In genomic region chr22:40385041-40385782, GRCh38 we compare ENCODE assay signal across 10 cellular contexts. TPM values are rescaled to one million over a fixed set of nuclear protein-coding genes. Genes with fewer than 3 reads are reported as not detected.
DNase-seq lines count a peak whose midpoint lies in the region; ATAC-seq, FAIRE-seq and TF ChIP-seq lines count a peak whose summit lies in the region.
"Had no signal": no experiment of that assay in that cellular context is flagged by ENCODE, and none has a peak within 500 bp of the region (broad histone marks: within the 10 kb centered on the region; RNA-seq: fewer than 3 reads in every experiment).

No MANE protein-coding gene starts in this region.

- H3K4me3 Mint-ChIP-seq in activated naive CD4-positive, alpha-beta T cell treated with anti-CD3 and anti-CD28 coated beads, Interleukin-2, amount 50 U/mL, for 24 hours: peak overlapping the region; percentile 90
- H3K4me3 Mint-ChIP-seq in natural killer cell: peak overlapping the region; percentile 82

- no peak for FAIRE-seq in kidney (lab: Jason Lieb, UNC)

- ATAC-seq in natural killer cell (peak; percentile 58 to 78 (median 69)), GM21515 (IDR thresholded peaks at IDR 0.05; ENCODE audit: unreplicated experiment) (no peak)

- no peak overlapping the region for H3K27ac ChIP-seq in kidney (ENCODE audit: low read depth in 2 of 2, low read length in 2 of 2)
- H3K27ac ChIP-seq: uterus had no signal

- H3K9ac ChIP-seq in Loucy (ENCODE audit: low read depth, low read length, poor library complexity, severe bottlenecking) (peak overlapping the region; percentile 21), kidney (ENCODE audit: low read length in 2 of 2) (no peak overlapping the region)

- H3K9me2 ChIP-seq in Loucy (replicated peaks; ENCODE audit: low read depth, low read length): no peaks in the 10 kb centered on the region

- H3K27me3 ChIP-seq in Loucy (ENCODE audit: insufficient read depth, low read length, poor library complexity, severe bottlenecking): no peaks in the 10 kb centered on the region
- H3K27me3 ChIP-seq: uterus had no signal

- peak overlapping the region; percentile 65 for H2AFZ ChIP-seq in Loucy (ENCODE audit: low read length)

- H3K9me3 Mint-ChIP-seq in activated naive CD4-positive, alpha-beta T cell treated with anti-CD3 and anti-CD28 coated beads, Interleukin-2, amount 50 U/mL, for 24 hours: no peaks in the 10 kb centered on the region
- no peaks in the 10 kb centered on the region for H3K9me3 Mint-ChIP-seq in natural killer cell

- H3K36me3 ChIP-seq in Loucy (ENCODE audit: insufficient read depth, low read length): no peaks in the 10 kb centered on the region
- no peaks in the 10 kb centered on the region for H3K36me3 ChIP-seq in kidney (ENCODE audit: control insufficient read depth in 1 of 2, insufficient read depth in 2 of 2, low read length in 2 of 2)
- H3K36me3 ChIP-seq: uterus had no signal

- H4K20me1 ChIP-seq in Loucy (ENCODE audit: insufficient read depth, low read length, poor library complexity, severe bottlenecking): no peaks in the 10 kb centered on the region

- TF ChIP-seq CTCF in GM10248 (IDR thresholded peaks at IDR 0.05; ENCODE audit: control extremely low read depth, extremely low read depth, low read depth, missing control alignments): no peak
- 0 out of 2 replicates have a peak, but pooled peaks have one; percentile 15 for TF ChIP-seq CTCF in Loucy (conservative IDR thresholded peaks at IDR 0.05; ENCODE audit: low read length)
- no peak for TF ChIP-seq CTCF in natural killer cell (IDR thresholded peaks at IDR 0.05)
- TF ChIP-seq CTCF in kidney (IDR thresholded peaks at IDR 0.05; ENCODE audit: borderline replicate concordance, extremely low read depth, insufficient read depth): no peak

- peak overlapping the region; percentile 76 for H3K4me2 ChIP-seq in Loucy (ENCODE audit: low read depth, low read length, poor library complexity, severe bottlenecking)

- H3K9me3 ChIP-seq in Loucy (ENCODE audit: insufficient read depth, low read depth, low read length) (no peaks in the 10 kb centered on the region), kidney (ENCODE audit: control insufficient read depth in 1 of 2, low read length in 2 of 2) (no peaks in the 10 kb centered on the region)
- H3K9me3 ChIP-seq: uterus had no signal

- H3F3A ChIP-seq in Loucy (ENCODE audit: low read depth): no peaks in the 10 kb centered on the region

- peak overlapping the region; percentile 98 for H3K27ac Mint-ChIP-seq in activated naive CD4-positive, alpha-beta T cell treated with anti-CD3 and anti-CD28 coated beads, Interleukin-2, amount 50 U/mL, for 24 hours
- H3K27ac Mint-ChIP-seq in natural killer cell: peak overlapping the region; percentile 39 to 63

- H3K4me1 ChIP-seq in Loucy (ENCODE audit: insufficient read depth, low read length, poor library complexity, severe bottlenecking) (peaks cover 34% of the 10 kb centered on the region), kidney (ENCODE audit: control insufficient read depth in 1 of 2, insufficient read depth in 1 of 2, low read depth in 1 of 2, low read length in 2 of 2) (peaks cover 0 to 2% of the 10 kb centered on the region in 2 donors)
- H3K4me1 ChIP-seq: uterus had no signal

- DNase-seq in GM10248 (ENCODE audit: extremely low spot score): peak; percentile 70
- DNase-seq in natural killer cell: no peak
- DNase-seq in NCI-H510A treated with DMSO at 0.1 percent for 48 hours (lab: John Stamatoyannopoulos, UW): no peak
- DNase-seq in kidney: no peak
- no peak for DNase-seq in stimulated activated CD8-positive, alpha-beta memory T cell treated with anti-CD3 and anti-CD28 coated beads, Interleukin-4, amount 100 ng/mL, for 48 hours
- DNase-seq: NCI-H226, uterus had no signal

- H3K4me1 Mint-ChIP-seq in activated naive CD4-positive, alpha-beta T cell treated with anti-CD3 and anti-CD28 coated beads, Interleukin-2, amount 50 U/mL, for 24 hours: peaks cover 69% of the 10 kb centered on the region
- peaks cover 29 to 39% of the 10 kb centered on the region in 2 donors for H3K4me1 Mint-ChIP-seq in natural killer cell

- no peaks in the 10 kb centered on the region for H3K27me3 Mint-ChIP-seq in activated naive CD4-positive, alpha-beta T cell treated with anti-CD3 and anti-CD28 coated beads, Interleukin-2, amount 50 U/mL, for 24 hours
- H3K27me3 Mint-ChIP-seq in natural killer cell (ENCODE audit: low read depth in 2 of 2): no peaks in the 10 kb centered on the region

- peaks cover 11% of the 10 kb centered on the region for H3K36me3 Mint-ChIP-seq in activated naive CD4-positive, alpha-beta T cell treated with anti-CD3 and anti-CD28 coated beads, Interleukin-2, amount 50 U/mL, for 24 hours
- no peaks in the 10 kb centered on the region for H3K36me3 Mint-ChIP-seq in natural killer cell

- POLR2A ChIA-PET in GM10248 (lab: Yijun Ruan, JAX): no interaction called here

- peak overlapping the region; percentile 59 for H3K4me3 ChIP-seq in Loucy (ENCODE audit: low read length, poor library complexity, severe bottlenecking)
- H3K4me3 ChIP-seq in kidney (ENCODE audit: low read length in 2 of 2): no peak overlapping the region
- H3K4me3 ChIP-seq: uterus had no signal

- peaks cover 16% of the 10 kb centered on the region; the same call in 1 of the 2 replicates for H3K79me2 ChIP-seq in Loucy (ENCODE audit: insufficient read depth, low read length)

- intact Hi-C loops in natural killer cell (cut with micrococcal nuclease): no loop called here
- intact Hi-C loops in kidney (cut with DNase I): no loop called here

- CTCF ChIA-PET in GM10248 (lab: Yijun Ruan, JAX): interaction anchor here (0.6 to 2.3 kb wide), 8 partner anchors 9 to 327 kb away, joined by 3 to 7 read pairs (median 4); no protein-coding TSS in a partner anchor

RNA-seq across cellular contexts. Expression of gene SGSM3, which starts 14.8 kb away (rescaled TPM):
- total RNA-seq in natural killer cell (10 to 100 TPM; 74.4 to 93.2 (median 76.3) TPM), kidney (56.4 TPM)
- polyA plus RNA-seq in kidney (ENCODE audit: insufficient read depth, low read depth, low replicate concordance): 52.2 TPM

RNA-seq across cellular contexts. Expression of gene ADSL, which starts 38.9 kb away (rescaled TPM):
- total RNA-seq in natural killer cell: 10 to 100 TPM; 31.3 to 49.8 (median 41.2) TPM
- total RNA-seq in kidney: 42.5 TPM
- polyA plus RNA-seq in kidney (ENCODE audit: insufficient read depth, low read depth, low replicate concordance): 57.5 TPM
